Comparison of ENCODE assay signal across 9 cellular contexts in genomic region chr7:54757711-54758110, GRCh38. TPM values are rescaled to one million over a fixed set of nuclear protein-coding genes. Genes with fewer than 3 reads are reported as not detected.
DNase-seq lines count a peak whose midpoint lies in the region; ATAC-seq and TF ChIP-seq lines count a peak whose summit lies in the region.
"Had no signal": no experiment of that assay in that cellular context is flagged by ENCODE, and none has a peak within 500 bp of the region (broad histone marks: within the 10 kb centered on the region; RNA-seq: fewer than 3 reads in every experiment).

No MANE protein-coding gene starts in this region.

- H3K36me3 ChIP-seq in BJ (ENCODE audit: control insufficient read depth, insufficient read depth, low read length) (peaks cover 3% of the 10 kb centered on the region), KOPT-K1 (ENCODE audit: insufficient read depth, low read length) (peaks cover 38% of the 10 kb centered on the region), colonic mucosa (no peaks in the 10 kb centered on the region)

- H3K9me3 Mint-ChIP-seq in nephron, result no peaks in the 10 kb centered on the region

- no peak overlapping the region for H3K9ac ChIP-seq in colonic mucosa (ENCODE audit: low read depth in 2 of 2, low read length in 2 of 2)

- no peak for ATAC-seq in GM18909 (IDR thresholded peaks at IDR 0.05; ENCODE audit: poor library complexity, unreplicated experiment)
- ATAC-seq in left lobe of liver, result no peak

- no peaks in the 10 kb centered on the region for H3K4me1 ChIP-seq in colonic mucosa

- H3K4me1 Mint-ChIP-seq in nephron, result peaks cover 19% of the 10 kb centered on the region

- H3K36me3 Mint-ChIP-seq in nephron (ENCODE audit: low read depth), result peaks cover 29% of the 10 kb centered on the region

- H3K27me3 Mint-ChIP-seq in nephron (ENCODE audit: low read depth), result no peaks in the 10 kb centered on the region

- TF ChIP-seq CTCF in BJ (IDR thresholded peaks at IDR 0.05; ENCODE audit: insufficient read depth, low read depth, low read length), result no peak
- no peak for TF ChIP-seq CTCF in colonic mucosa (IDR thresholded peaks at IDR 0.05)
- TF ChIP-seq CTCF in nephron (IDR thresholded peaks at IDR 0.05; ENCODE audit: unreplicated experiment in 3 of 3), result no peak

- H3K27me3 ChIP-seq in BJ (ENCODE audit: control insufficient read depth, insufficient read depth, low read length) (no peaks in the 10 kb centered on the region), colonic mucosa (no peaks in the 10 kb centered on the region)

- intact Hi-C loops in colonic mucosa (cut with DNase I), result no loop called here

- CTCF ChIA-PET in BJ (lab: Yijun Ruan, JAX), result interaction anchor here (0.6 to 5.0 kb wide), 2 partner anchors 17 to 23 kb away, joined by 3 to 34 read pairs; no protein-coding TSS in a partner anchor

- peak overlapping the region; percentile 99 to 100 (median 100) for H3K4me3 Mint-ChIP-seq in nephron

- H3K27ac ChIP-seq in KOPT-K1 (ENCODE audit: low read depth, low read length, poor library complexity, severe bottlenecking), result peak overlapping the region; percentile 76
- H3K27ac ChIP-seq in colonic mucosa, result no peak overlapping the region

- H3K4me3 ChIP-seq in BJ (ENCODE audit: low read depth, low read length), result peak overlapping the region; percentile 94
- H3K4me3 ChIP-seq in colonic mucosa, result peak overlapping the region; percentile 96

- H3K9me3 ChIP-seq in KOPT-K1 (ENCODE audit: insufficient read depth, low read length, poor library complexity, severe bottlenecking), result no peaks in the 10 kb centered on the region
- H3K9me3 ChIP-seq in colonic mucosa, result no peaks in the 10 kb centered on the region

- POLR2A ChIA-PET in BJ (lab: Charles Lee), result no interaction called here

- DNase-seq in BJ (ENCODE audit: low read depth), result no peak
- no peak for DNase-seq in colonic mucosa
- no peak for DNase-seq in COLO829 (ENCODE audit: low spot score)
- no peak for DNase-seq in COLO668 (lab: John Stamatoyannopoulos, UW; ENCODE audit: unreplicated experiment)
- DNase-seq in left lobe of liver (ENCODE audit: low spot score), result no peak
- DNase-seq: NCI-H1436 had no signal

- peak overlapping the region; percentile 96 to 99 (median 98) for H3K27ac Mint-ChIP-seq in nephron

RNA-seq across cellular contexts. Expression of gene SEC61G, which starts 1.3 kb away (rescaled TPM):
- polyA plus RNA-seq in BJ (2011; rRNA removed), result 91.4 and 236 TPM in 2 replicates
- polyA minus RNA-seq in BJ (2011; rRNA and poly(A)+ RNA removed), result 70.6 and 71.8 TPM in 2 replicates
- total RNA-seq in colonic mucosa (100 to 1,000 TPM; 137 to 170 TPM), left lobe of liver (57.8 TPM)
